In genomic region chr6:50820590-50821234, GRCh38 we compare ENCODE assay signal across 11 cellular contexts. TPM values are rescaled to one million over a fixed set of nuclear protein-coding genes. Genes with fewer than 3 reads are reported as not detected.
DNase-seq lines count a peak whose midpoint lies in the region; ATAC-seq and TF ChIP-seq lines count a peak whose summit lies in the region.
"Had no signal": no experiment of that assay in that cellular context is flagged by ENCODE, and none has a peak within 500 bp of the region (broad histone marks: within the 10 kb centered on the region; RNA-seq: fewer than 3 reads in every experiment).

No MANE protein-coding gene starts in this region.

- H3K79me2 ChIP-seq in H9 (ENCODE audit: insufficient read depth, low read length) (no peaks in the 10 kb centered on the region), PC-3 (ENCODE audit: low read length) (no peaks in the 10 kb centered on the region)

- H3K36me3 ChIP-seq in PC-3 (ENCODE audit: low read depth, low read length) (no peaks in the 10 kb centered on the region), psoas muscle (ENCODE audit: insufficient read depth in 1 of 2, low read depth in 1 of 2) (no peaks in the 10 kb centered on the region)
- H3K36me3 ChIP-seq: HAP-1 had no signal

- H3K4me1 ChIP-seq in H9 (ENCODE audit: insufficient read depth, low read length) (peaks cover 4% of the 10 kb centered on the region), PC-3 (ENCODE audit: insufficient read depth, low read length) (peaks cover 19% of the 10 kb centered on the region; the same call in 1 of the 2 replicates), psoas muscle (peaks cover 4% of the 10 kb centered on the region)
- H3K4me1 ChIP-seq: HAP-1 had no signal

- no CpG with 5 or more reads among the region's 16 CpGs for WGBS in H9 (ENCODE audit: extremely low coverage, insufficient read length, low lambda C conversion rate)
- 6 to 9% (median 8%) methylated on average over 16 of the region's 16 CpGs for WGBS in psoas muscle, 3 donors

- H2AK5ac ChIP-seq in H9 (ENCODE audit: insufficient read length, low read length), result no peak overlapping the region

- H3K18ac ChIP-seq in H9 (ENCODE audit: insufficient read length, low read depth, low read length), result no peak overlapping the region

- no peak overlapping the region for H3K27ac Mint-ChIP-seq in H9
- no peak overlapping the region for H3K27ac Mint-ChIP-seq in glutamatergic neuron (ENCODE audit: unreplicated experiment)
- H3K27ac Mint-ChIP-seq: natural killer cell treated with Interleukin-12 subunit alpha and Interleukin-12 subunit beta and Interleukin-15 and Interleukin-18, amount 100 ng/mL, for 72 hours had no signal

- H3T11ph ChIP-seq in H9 (ENCODE audit: low read length), result no peak overlapping the region

- H3K79me1 ChIP-seq in H9 (ENCODE audit: insufficient read depth, low read depth, low read length, poor library complexity, severe bottlenecking), result no peaks in the 10 kb centered on the region

- H3K9ac ChIP-seq in H9 (ENCODE audit: extremely low read depth, insufficient read length, low read length) (no peak overlapping the region), PC-3 (ENCODE audit: low read length) (no peak overlapping the region)

- H3K27me3 Mint-ChIP-seq in H9 (ENCODE audit: low read depth) (peaks cover 98% of the 10 kb centered on the region), glutamatergic neuron (ENCODE audit: unreplicated experiment) (peaks cover 53% of the 10 kb centered on the region)

- H3K9me3 Mint-ChIP-seq in H9 (peaks cover 0 to 14% of the 10 kb centered on the region in 2 experiments; a peak in 2 of 5 replicates), glutamatergic neuron (ENCODE audit: unreplicated experiment) (peaks cover 23% of the 10 kb centered on the region)
- H3K9me3 Mint-ChIP-seq: natural killer cell treated with Interleukin-12 subunit alpha and Interleukin-12 subunit beta and Interleukin-15 and Interleukin-18, amount 100 ng/mL, for 72 hours had no signal

- H2BK5ac ChIP-seq in H9 (ENCODE audit: insufficient read length, low read length), result no peak overlapping the region

- H3K4me3 Mint-ChIP-seq in H9 (peak overlapping the region; percentile 40 to 82; a peak in 4 of 5 replicates), glutamatergic neuron (ENCODE audit: unreplicated experiment) (peak overlapping the region; percentile 7)
- H3K4me3 Mint-ChIP-seq: natural killer cell treated with Interleukin-12 subunit alpha and Interleukin-12 subunit beta and Interleukin-15 and Interleukin-18, amount 100 ng/mL, for 72 hours had no signal

- POLR2A ChIA-PET in PC-3 (lab: Charles Lee; ENCODE audit: unreplicated experiment), result no interaction called here

- no peak overlapping the region for H3K14ac ChIP-seq in H9 (ENCODE audit: insufficient read depth, low read length)

- no peaks in the 10 kb centered on the region for H3K9me2 ChIP-seq in PC-3 (replicated peaks; ENCODE audit: low read length)

- no peaks in the 10 kb centered on the region for H3K9me3 ChIP-seq in H9 (ENCODE audit: control insufficient read depth, low read depth, low read length)
- H3K9me3 ChIP-seq in PC-3 (ENCODE audit: low read length), result no peaks in the 10 kb centered on the region
- H3K9me3 ChIP-seq in psoas muscle, result no peaks in the 10 kb centered on the region
- H3K9me3 ChIP-seq: HAP-1 had no signal

- DNase-seq in H9 (no peak), PC-3 (peak; percentile 42), glutamatergic neuron (no peak), psoas muscle (no peak), NCI-H1694 (lab: John Stamatoyannopoulos, UW) (no peak)
- DNase-seq: stimulated activated naive CD4-positive, alpha-beta T cell treated with Interleukin-2 at 50 U/mL for 16 hours had no signal

- no peak overlapping the region for H3K23ac ChIP-seq in H9 (ENCODE audit: insufficient read length, low read depth, low read length)

- H2BK20ac ChIP-seq in H9 (ENCODE audit: low read depth, low read length, poor library complexity, severe bottlenecking), result no peak overlapping the region

- TF ChIP-seq CTCF in H9 (conservative IDR thresholded peaks at IDR 0.05) (no peak), PC-3 (conservative IDR thresholded peaks at IDR 0.05; ENCODE audit: low read depth, low read length) (no peak), glutamatergic neuron (IDR thresholded peaks at IDR 0.05; ENCODE audit: partially characterized antibody, unreplicated experiment) (no peak), psoas muscle (IDR thresholded peaks at IDR 0.05) (no peak)

- H3K4me2 ChIP-seq in H9 (ENCODE audit: insufficient read depth, insufficient read length, low read length), result peak overlapping the region; percentile 28
- no peak overlapping the region for H3K4me2 ChIP-seq in PC-3 (ENCODE audit: low read length)

- no peak overlapping the region for H2BK12ac ChIP-seq in H9 (ENCODE audit: insufficient read length, low read depth, low read length)

- H4K5ac ChIP-seq in H9 (ENCODE audit: insufficient read length, low read depth, low read length), result no peak overlapping the region

- H4K20me1 ChIP-seq in H9 (ENCODE audit: control insufficient read depth, insufficient read depth, insufficient read length), result no peaks in the 10 kb centered on the region
- no peaks in the 10 kb centered on the region for H4K20me1 ChIP-seq in PC-3 (ENCODE audit: low read length)

- H4K91ac ChIP-seq in H9 (ENCODE audit: insufficient read length, low read depth, low read length), result no peak overlapping the region

- no peak for ATAC-seq in PC-3
- no peak for ATAC-seq in psoas muscle
- no peak for ATAC-seq in GM21381 (IDR thresholded peaks at IDR 0.05; ENCODE audit: unreplicated experiment)
- ATAC-seq in GM21515 (IDR thresholded peaks at IDR 0.05; ENCODE audit: unreplicated experiment), result no peak
- ATAC-seq: natural killer cell treated with Interleukin-12 subunit alpha and Interleukin-12 subunit beta and Interleukin-15 and Interleukin-18, amount 100 ng/mL, for 72 hours had no signal

- peaks cover 7% of the 10 kb centered on the region for H3K23me2 ChIP-seq in H9 (ENCODE audit: insufficient read length, low read depth, low read length, poor library complexity, severe bottlenecking)

- H2BK15ac ChIP-seq in H9 (ENCODE audit: low read depth, low read length), result no peak overlapping the region

- H3K56ac ChIP-seq in H9 (ENCODE audit: insufficient read length, low read depth, low read length), result no peak overlapping the region

- intact Hi-C loops in PC-3 (cut with micrococcal nuclease) (no loop called here), psoas muscle (cut with DNase I) (loop anchor here in 1 of 2 donors (10.0 kb wide), 1 partner anchor 1204 kb away; no protein-coding TSS in a partner anchor)

- CTCF ChIA-PET in PC-3 (lab: Charles Lee), result no interaction called here

- H3K4ac ChIP-seq in H9 (ENCODE audit: low read depth, low read length), result no peak overlapping the region

- no peak overlapping the region for H2BK120ac ChIP-seq in H9 (ENCODE audit: low read depth, low read length, poor library complexity, severe bottlenecking)

- no TSS peak for BruUV-seq in PC-3 (replicated peaks; lab: Mats Ljungman, UMichigan)

- H3K27ac ChIP-seq in H9 (ENCODE audit: insufficient read length, low read depth, low read length), result no peak overlapping the region
- H3K27ac ChIP-seq in PC-3 (ENCODE audit: low read length), result no peak overlapping the region
- H3K27ac ChIP-seq in psoas muscle, result no peak overlapping the region

- H2AFZ ChIP-seq in H9 (ENCODE audit: low read length), result no peak overlapping the region
- peak overlapping the region; percentile 22; the same call in 1 of the 2 replicates for H2AFZ ChIP-seq in PC-3 (ENCODE audit: low read length)

- H4K8ac ChIP-seq in H9 (replicated peaks; ENCODE audit: insufficient read length, low read depth, low read length), result no peak overlapping the region

- H3K36me3 Mint-ChIP-seq in H9 (ENCODE audit: insufficient read depth in 1 of 3, low read depth in 3 of 3), result no peaks in the 10 kb centered on the region
- H3K36me3 Mint-ChIP-seq in glutamatergic neuron (ENCODE audit: unreplicated experiment), result peaks cover 3% of the 10 kb centered on the region

- H3K4me3 ChIP-seq in PC-3 (ENCODE audit: low read length), result no peak overlapping the region
- peak overlapping the region; percentile 30 for H3K4me3 ChIP-seq in psoas muscle
- H3K4me3 ChIP-seq: HAP-1 had no signal

- H3K4me1 Mint-ChIP-seq in H9 (peaks cover 52 to 70% of the 10 kb centered on the region in 2 experiments), glutamatergic neuron (ENCODE audit: low read depth, unreplicated experiment) (peaks cover 3% of the 10 kb centered on the region)

- H3F3A ChIP-seq in PC-3 (ENCODE audit: low read length, unreplicated experiment), result no peaks in the 10 kb centered on the region

- H3K27me3 ChIP-seq in H9 (ENCODE audit: insufficient read depth, low read length) (peaks cover 84% of the 10 kb centered on the region), PC-3 (ENCODE audit: low read length) (peaks cover 39% of the 10 kb centered on the region), psoas muscle (ENCODE audit: insufficient read depth in 3 of 3, low read length in 2 of 3) (peaks cover 3 to 100% (median 29%) of the 10 kb centered on the region in 3 donors)

RNA-seq across cellular contexts. Expression of gene TFAP2B, which starts 2.0 kb away (rescaled TPM):
- total RNA-seq in H9 (2021) (not detected in 2 replicates), PC-3 (2014; rRNA removed) (not detected in 2 replicates), glutamatergic neuron (ENCODE audit: unreplicated experiment) (not detected), psoas muscle (not detected)
- not detected for polyA plus RNA-seq in psoas muscle
- total RNA-seq: endothelial cell of umbilical vein; natural killer cell treated with Interleukin-12 subunit alpha and Interleukin-12 subunit beta and Interleukin-15 and Interleukin-18, amount 100 ng/mL, for 72 hours had no signal
- polyA plus RNA-seq: endothelial cell of umbilical vein had no signal
